ENCODE assay signal across 8 cellular contexts in genomic region chr6:90940812-90941481, GRCh38.
DNase-seq lines count a peak whose midpoint lies in the region; ATAC-seq and TF ChIP-seq lines count a peak whose summit lies in the region.

No MANE protein-coding gene starts in this region.

- no peaks in the 10 kb centered on the region for H3K4me1 ChIP-seq in CD8-positive, alpha-beta T cell (ENCODE audit: insufficient read depth, low read length)
- no peaks in the 10 kb centered on the region for H3K4me1 ChIP-seq in foreskin keratinocyte
- no peaks in the 10 kb centered on the region for H3K4me1 ChIP-seq in prostate gland (replicated peaks)

- 39% methylated on average over 5 of the region's 5 CpGs for WGBS in prostate gland

- no peaks in the 10 kb centered on the region for H3K36me3 ChIP-seq in CD8-positive, alpha-beta T cell (ENCODE audit: insufficient read depth, low read length)
- no peaks in the 10 kb centered on the region for H3K36me3 ChIP-seq in prostate gland

- POLR2A ChIA-PET in CD8-positive, alpha-beta T cell (lab: Charles Lee), result no interaction called here

- H3K9me3 Mint-ChIP-seq in CD8-positive, alpha-beta T cell, result no peaks in the 10 kb centered on the region

- H3K27ac ChIP-seq in CD8-positive, alpha-beta T cell (ENCODE audit: low read depth, low read length), result no peak overlapping the region
- H3K27ac ChIP-seq in foreskin keratinocyte (no peak overlapping the region), prostate gland (no peak overlapping the region)

- TF ChIP-seq POLR2A in prostate gland (IDR thresholded peaks at IDR 0.05), result no peak

- DNase-seq in CD8-positive, alpha-beta T cell, result no peak
- peak; percentile 16 to 34 for DNase-seq in NCI-H187 (lab: John Stamatoyannopoulos, UW)
- DNase-seq in SW 1271 (lab: John Stamatoyannopoulos, UW), result peak; percentile 3 to 70
- peak; percentile 46 to 76 for DNase-seq in foreskin keratinocyte
- no peak for DNase-seq in prostate gland (ENCODE audit: low spot score)
- DNase-seq in occipital lobe (lab: John Stamatoyannopoulos, UW), result no peak

- no peaks in the 10 kb centered on the region for H3K27me3 ChIP-seq in CD8-positive, alpha-beta T cell (ENCODE audit: insufficient read depth, low read length)
- no peaks in the 10 kb centered on the region for H3K27me3 ChIP-seq in foreskin keratinocyte
- no peaks in the 10 kb centered on the region for H3K27me3 ChIP-seq in prostate gland (replicated peaks; ENCODE audit: insufficient read depth)

- no peaks in the 10 kb centered on the region for H3K36me3 Mint-ChIP-seq in CD8-positive, alpha-beta T cell

- no peak overlapping the region for H3K4me3 ChIP-seq in CD8-positive, alpha-beta T cell (ENCODE audit: low read depth, low read length)
- H3K4me3 ChIP-seq in prostate gland, result no peak overlapping the region

- peak; percentile 49 for TF ChIP-seq CTCF in CD8-positive, alpha-beta T cell (IDR thresholded peaks at IDR 0.05)
- peak; percentile 79 for TF ChIP-seq CTCF in foreskin keratinocyte (conservative IDR thresholded peaks at IDR 0.05)
- peak in 3 of 4 experiments; percentile 39 to 48 (median 45) for TF ChIP-seq CTCF in prostate gland (IDR thresholded peaks at IDR 0.05)

- ATAC-seq in CD8-positive, alpha-beta T cell, result peak; percentile 74
- peak; percentile 95 for ATAC-seq in GM18868 (IDR thresholded peaks at IDR 0.05; ENCODE audit: unreplicated experiment)
- peak; percentile 92 for ATAC-seq in HG02981 (IDR thresholded peaks at IDR 0.05; ENCODE audit: unreplicated experiment)
- peak; percentile 80 for ATAC-seq in foreskin keratinocyte

- H3K9me3 ChIP-seq in CD8-positive, alpha-beta T cell (ENCODE audit: low read length), result no peaks in the 10 kb centered on the region
- H3K9me3 ChIP-seq in prostate gland, result no peaks in the 10 kb centered on the region

- H3K27me3 Mint-ChIP-seq in CD8-positive, alpha-beta T cell (ENCODE audit: low read depth), result no peaks in the 10 kb centered on the region

- peak overlapping the region; percentile 8 for H3K27ac Mint-ChIP-seq in CD8-positive, alpha-beta T cell

- peak overlapping the region; percentile 16 for H3K4me3 Mint-ChIP-seq in CD8-positive, alpha-beta T cell

- CTCF ChIA-PET in CD8-positive, alpha-beta T cell (lab: Charles Lee), result interaction anchor here (1.2 to 1.3 kb wide), 3 partner anchors 13 to 41 kb away, joined by 4 to 6 read pairs (median 4); no protein-coding TSS in a partner anchor

- peaks cover 5% of the 10 kb centered on the region for H3K4me1 Mint-ChIP-seq in CD8-positive, alpha-beta T cell (ENCODE audit: low read depth)

- intact Hi-C loops in CD8-positive, alpha-beta T cell (cut with DNase I, micrococcal nuclease), result no loop called here
- intact Hi-C loops in prostate gland (cut with DNase I), result no loop called here

Comparison
In these comparisons a context has a peak if more than half of its experiments do, and no peak if none do; other contexts are left out.
1. DNase-seq: peak in NCI-H187 (2 of 2), SW 1271 (2 of 2) and foreskin keratinocyte (2 of 2); none in CD8-positive, alpha-beta T cell (0 of 7), prostate gland (single experiment) and occipital lobe (single experiment).
2. Peak in every context shown above with its lines, with median percentiles within 50 percentile points of each other: ATAC-seq and CTCF ChIP-seq.